In the genomic region with DNA sequence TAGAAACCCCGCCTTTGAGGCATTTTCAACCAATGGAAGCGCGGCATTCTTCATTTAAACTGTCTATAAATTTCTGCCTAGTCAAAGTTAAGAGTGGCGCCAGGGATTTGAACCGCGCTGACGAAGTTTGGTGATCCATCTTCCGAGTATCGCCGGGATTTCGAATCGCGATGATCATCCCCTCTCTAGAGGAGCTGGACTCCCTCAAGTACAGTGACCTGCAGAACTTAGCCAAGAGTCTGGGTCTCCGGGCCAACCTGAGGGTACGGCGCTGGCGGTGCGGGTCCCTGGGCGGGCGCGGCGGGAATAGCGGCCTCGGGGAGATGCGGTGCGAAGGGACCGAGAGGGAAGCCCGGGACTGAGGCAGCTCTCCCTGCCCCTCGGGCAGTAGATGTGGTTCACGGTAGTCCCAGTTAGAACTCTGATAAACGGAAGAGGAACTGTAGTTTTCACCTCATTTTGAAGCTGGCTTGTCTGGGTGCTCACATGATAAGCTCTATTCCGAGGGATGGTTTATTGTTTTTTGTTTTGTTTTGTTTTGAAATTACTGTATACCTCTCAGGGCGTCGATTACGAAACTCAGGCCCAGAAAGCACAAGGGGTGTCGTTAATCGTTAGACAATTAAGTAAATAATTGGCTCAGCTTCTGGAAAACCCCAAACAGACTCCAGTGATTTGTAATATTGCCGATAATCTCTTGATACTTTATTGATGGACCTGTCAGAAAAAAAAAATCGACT, we compare ENCODE assay signal across 1 cellular context.
A peak's percentile ranks its signal among the peaks of the same experiment; 100 is the strongest.
TF ChIP-seq lines count a peak whose summit lies in the region.

A gene with protein sequence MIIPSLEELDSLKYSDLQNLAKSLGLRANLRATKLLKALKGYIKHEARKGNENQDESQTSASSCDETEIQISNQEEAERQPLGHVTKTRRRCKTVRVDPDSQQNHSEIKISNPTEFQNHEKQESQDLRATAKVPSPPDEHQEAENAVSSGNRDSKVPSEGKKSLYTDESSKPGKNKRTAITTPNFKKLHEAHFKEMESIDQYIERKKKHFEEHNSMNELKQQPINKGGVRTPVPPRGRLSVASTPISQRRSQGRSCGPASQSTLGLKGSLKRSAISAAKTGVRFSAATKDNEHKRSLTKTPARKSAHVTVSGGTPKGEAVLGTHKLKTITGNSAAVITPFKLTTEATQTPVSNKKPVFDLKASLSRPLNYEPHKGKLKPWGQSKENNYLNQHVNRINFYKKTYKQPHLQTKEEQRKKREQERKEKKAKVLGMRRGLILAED (plus strand): TSS at position 94 of the 740 bp plus-strand sequence. CDS start 77 bp downstream, at position 171.

TF ChIP-seq in K562, 482 proteins besides CTCF, POLR2A, EP300 and RAD21 (continued from another document):
- peak; percentile 62 for TF ChIP-seq TAF1 (IDR thresholded peaks at IDR 0.05; ENCODE audit: control insufficient read depth, extremely low read depth, insufficient read depth, low read length, severe bottlenecking)
- TF ChIP-seq SUPT5H (IDR thresholded peaks at IDR 0.05), result peak; percentile 93
- TF ChIP-seq, protein P1, sequence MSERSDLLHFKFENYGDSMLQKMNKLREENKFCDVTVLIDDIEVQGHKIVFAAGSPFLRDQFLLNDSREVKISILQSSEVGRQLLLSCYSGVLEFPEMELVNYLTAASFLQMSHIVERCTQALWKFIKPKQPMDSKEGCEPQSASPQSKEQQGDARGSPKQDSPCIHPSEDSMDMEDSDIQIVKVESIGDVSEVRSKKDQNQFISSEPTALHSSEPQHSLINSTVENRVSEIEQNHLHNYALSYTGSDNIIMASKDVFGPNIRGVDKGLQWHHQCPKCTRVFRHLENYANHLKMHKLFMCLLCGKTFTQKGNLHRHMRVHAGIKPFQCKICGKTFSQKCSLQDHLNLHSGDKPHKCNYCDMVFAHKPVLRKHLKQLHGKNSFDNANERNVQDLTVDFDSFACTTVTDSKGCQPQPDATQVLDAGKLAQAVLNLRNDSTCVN (CRISPR knock-in tag; IDR thresholded peaks at IDR 0.05), result no peak
- TF ChIP-seq, protein P2, sequence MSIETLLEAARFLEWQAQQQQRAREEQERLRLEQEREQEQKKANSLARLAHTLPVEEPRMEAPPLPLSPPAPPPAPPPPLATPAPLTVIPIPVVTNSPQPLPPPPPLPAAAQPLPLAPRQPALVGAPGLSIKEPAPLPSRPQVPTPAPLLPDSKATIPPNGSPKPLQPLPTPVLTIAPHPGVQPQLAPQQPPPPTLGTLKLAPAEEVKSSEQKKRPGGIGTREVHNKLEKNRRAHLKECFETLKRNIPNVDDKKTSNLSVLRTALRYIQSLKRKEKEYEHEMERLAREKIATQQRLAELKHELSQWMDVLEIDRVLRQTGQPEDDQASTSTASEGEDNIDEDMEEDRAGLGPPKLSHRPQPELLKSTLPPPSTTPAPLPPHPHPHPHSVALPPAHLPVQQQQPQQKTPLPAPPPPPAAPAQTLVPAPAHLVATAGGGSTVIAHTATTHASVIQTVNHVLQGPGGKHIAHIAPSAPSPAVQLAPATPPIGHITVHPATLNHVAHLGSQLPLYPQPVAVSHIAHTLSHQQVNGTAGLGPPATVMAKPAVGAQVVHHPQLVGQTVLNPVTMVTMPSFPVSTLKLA (conservative IDR thresholded peaks at IDR 0.05), result 0 out of 4 replicates have a peak, but pooled peaks have one; percentile 11 to 27
- TF ChIP-seq TBL1XR1 (IDR thresholded peaks at IDR 0.05; ENCODE audit: low read length in 2 of 2), result no peak
- peak; percentile 95 for TF ChIP-seq TBP (optimal IDR thresholded peaks at IDR 0.05; ENCODE audit: low read depth, low read length)
- no peak for TF ChIP-seq HCFC1 (IDR thresholded peaks at IDR 0.05; ENCODE audit: low read depth, low read length)
- TF ChIP-seq, protein P3, sequence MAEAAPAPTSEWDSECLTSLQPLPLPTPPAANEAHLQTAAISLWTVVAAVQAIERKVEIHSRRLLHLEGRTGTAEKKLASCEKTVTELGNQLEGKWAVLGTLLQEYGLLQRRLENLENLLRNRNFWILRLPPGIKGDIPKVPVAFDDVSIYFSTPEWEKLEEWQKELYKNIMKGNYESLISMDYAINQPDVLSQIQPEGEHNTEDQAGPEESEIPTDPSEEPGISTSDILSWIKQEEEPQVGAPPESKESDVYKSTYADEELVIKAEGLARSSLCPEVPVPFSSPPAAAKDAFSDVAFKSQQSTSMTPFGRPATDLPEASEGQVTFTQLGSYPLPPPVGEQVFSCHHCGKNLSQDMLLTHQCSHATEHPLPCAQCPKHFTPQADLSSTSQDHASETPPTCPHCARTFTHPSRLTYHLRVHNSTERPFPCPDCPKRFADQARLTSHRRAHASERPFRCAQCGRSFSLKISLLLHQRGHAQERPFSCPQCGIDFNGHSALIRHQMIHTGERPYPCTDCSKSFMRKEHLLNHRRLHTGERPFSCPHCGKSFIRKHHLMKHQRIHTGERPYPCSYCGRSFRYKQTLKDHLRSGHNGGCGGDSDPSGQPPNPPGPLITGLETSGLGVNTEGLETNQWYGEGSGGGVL (CRISPR knock-in tag; IDR thresholded peaks at IDR 0.05), result no peak
- TF ChIP-seq RB1 (IDR thresholded peaks at IDR 0.05; ENCODE audit: low read depth), result peak; percentile 63
- TF ChIP-seq RCOR1 (IDR thresholded peaks at IDR 0.05; ENCODE audit: borderline replicate concordance in 1 of 2, low read depth in 2 of 2, low read length in 2 of 2), result no peak
- TF ChIP-seq ZNF12 (CRISPR knock-in tag; IDR thresholded peaks at IDR 0.05), result peak; percentile 41; the same call in 1 of the 2 replicates
- TF ChIP-seq ZNF324 (CRISPR knock-in tag; IDR thresholded peaks at IDR 0.05), result no peak
- peak; percentile 100 for TF ChIP-seq FOXM1 (IDR thresholded peaks at IDR 0.05; ENCODE audit: low read depth)
- TF ChIP-seq FOXM1 (CRISPR knock-in tag; IDR thresholded peaks at IDR 0.05; ENCODE audit: low read depth), result peak; percentile 56; the same call in 1 of the 2 replicates
- no peak for TF ChIP-seq KLF13 (tag; IDR thresholded peaks at IDR 0.05; ENCODE audit: borderline replicate concordance, low read depth)
- peak; percentile 87 for TF ChIP-seq E2F3 (CRISPR knock-in tag; IDR thresholded peaks at IDR 0.05)
- TF ChIP-seq ZNF57 (CRISPR knock-in tag; IDR thresholded peaks at IDR 0.05), result no peak
- TF ChIP-seq, protein P4, sequence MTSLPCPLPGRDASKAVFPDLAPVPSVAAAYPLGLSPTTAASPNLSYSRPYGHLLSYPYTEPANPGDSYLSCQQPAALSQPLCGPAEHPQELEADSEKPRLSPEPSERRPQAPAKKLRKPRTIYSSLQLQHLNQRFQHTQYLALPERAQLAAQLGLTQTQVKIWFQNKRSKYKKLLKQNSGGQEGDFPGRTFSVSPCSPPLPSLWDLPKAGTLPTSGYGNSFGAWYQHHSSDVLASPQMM (CRISPR knock-in tag; IDR thresholded peaks at IDR 0.05), result no peak
- TF ChIP-seq TOE1 (IDR thresholded peaks at IDR 0.05; ENCODE audit: borderline replicate concordance), result peak; percentile 39; the same call in 1 of the 2 replicates
- TF ChIP-seq TOE1 (CRISPR knock-in tag; IDR thresholded peaks at IDR 0.05; ENCODE audit: borderline replicate concordance, low read depth), result no peak; the same call in 1 of the 2 replicates
- TF ChIP-seq STAG1 (CRISPR knock-in tag; IDR thresholded peaks at IDR 0.05; ENCODE audit: borderline replicate concordance), result no peak
- TF ChIP-seq MAFF (IDR thresholded peaks at IDR 0.05; ENCODE audit: low read length), result peak; percentile 40; the same call in 1 of the 2 replicates
